ENCODE assay signal across 1 cellular context in genomic region chr14:69543341-69544249, GRCh38.
TF ChIP-seq lines count a peak whose summit lies in the region.

No MANE protein-coding gene starts in this region.

TF ChIP-seq in SK-N-SH treated with all-trans-retinoic acid at 6 μM for 48 hours, 23 proteins besides CTCF, POLR2A, EP300 and RAD21 (continued from another document):
- TF ChIP-seq CREB5 (CRISPR knock-in tag; IDR thresholded peaks at IDR 0.05; ENCODE audit: low read depth) (no peak), OSR1 (CRISPR knock-in tag; IDR thresholded peaks at IDR 0.05) (no peak)
